Comparison of ENCODE assay signal across 16 cellular contexts in genomic region chr17:64229815-64230550, GRCh38. TPM values are rescaled to one million over a fixed set of nuclear protein-coding genes. Genes with fewer than 3 reads are reported as not detected.
DNase-seq lines count a peak whose midpoint lies in the region; ATAC-seq and TF ChIP-seq lines count a peak whose summit lies in the region.
"Had no signal": no experiment of that assay in that cellular context is flagged by ENCODE, and none has a peak within 500 bp of the region (broad histone marks: within the 10 kb centered on the region; RNA-seq: fewer than 3 reads in every experiment).

No MANE protein-coding gene starts in this region.

- TF ChIP-seq CTCF in mesothelial cell of epicardium (IDR thresholded peaks at IDR 0.05; ENCODE audit: unreplicated experiment) (no peak), thyroid gland (IDR thresholded peaks at IDR 0.05) (no peak)

- peaks cover 28 to 61% of the 10 kb centered on the region in 2 donors for H3K4me1 ChIP-seq in thyroid gland
- H3K4me1 ChIP-seq: BLaER1 treated with 17β-estradiol and CSF1 and Interleukin-3, amounts not matched to agents 10 nM and 100 nM had no signal

- no peaks in the 10 kb centered on the region for H3K36me3 ChIP-seq in SK-N-MC (ENCODE audit: insufficient read depth, low read length)
- H3K36me3 ChIP-seq in thyroid gland, result no peaks in the 10 kb centered on the region
- H3K36me3 ChIP-seq: cardiac muscle cell had no signal

- ATAC-seq in esophagus mucosa, result peak; percentile 5
- no peak for ATAC-seq in GM18867 (IDR thresholded peaks at IDR 0.05; ENCODE audit: unreplicated experiment)
- no peak for ATAC-seq in HG03521 (IDR thresholded peaks at IDR 0.05; ENCODE audit: unreplicated experiment)

- 82 to 85% methylated on average over 5 of the region's 5 CpGs for WGBS in thyroid gland, 2 donors

- H3K4me3 ChIP-seq in SK-N-MC (no peak overlapping the region), thyroid gland (replicated peaks in 1 of 3) (no peak overlapping the region)
- H3K4me3 ChIP-seq: BLaER1 treated with 17β-estradiol and CSF1 and Interleukin-3, amounts not matched to agents 10 nM and 100 nM; cardiac muscle cell had no signal

- H3K4me3 Mint-ChIP-seq in mesothelial cell of epicardium, result no peak overlapping the region
- H3K4me3 Mint-ChIP-seq: activated naive CD4-positive, alpha-beta T cell treated with anti-CD3 and anti-CD28 coated beads, Interleukin-2, amount 10 ng/mL, durations not matched to agents 7 days and 5 days had no signal

- no peak overlapping the region for H3K9ac ChIP-seq in SK-N-MC (ENCODE audit: insufficient read length)
- H3K9ac ChIP-seq: BLaER1 treated with 17β-estradiol and CSF1 and Interleukin-3, amounts not matched to agents 10 nM and 100 nM had no signal

- no peak for DNase-seq in SK-N-MC (ENCODE audit: low read depth, low spot score)
- DNase-seq in mesothelial cell of epicardium (ENCODE audit: low spot score in 2 of 2, unreplicated experiment in 2 of 2), result no peak
- no peak for DNase-seq in thyroid gland
- no peak for DNase-seq in stimulated activated CD4-positive, alpha-beta T cell treated with anti-CD3 and anti-CD28 coated beads, Interleukin-2, amount 100 ng/mL, for 24 hours
- no peak for DNase-seq in EL
- DNase-seq: activated naive CD4-positive, alpha-beta T cell treated with anti-CD3 and anti-CD28 coated beads, Interleukin-2, amount 10 ng/mL, durations not matched to agents 7 days and 5 days; DMS53; NCI-H2171; nucleus accumbens; stimulated activated CD4-positive, alpha-beta T cell treated with anti-CD3 and anti-CD28 coated beads, Interleukin-15, amount 100 ng/mL, for 24 hours had no signal

- H3K36me3 Mint-ChIP-seq in mesothelial cell of epicardium, result peaks cover 3% of the 10 kb centered on the region
- H3K36me3 Mint-ChIP-seq: activated naive CD4-positive, alpha-beta T cell treated with anti-CD3 and anti-CD28 coated beads, Interleukin-2, amount 10 ng/mL, durations not matched to agents 7 days and 5 days had no signal

- H3K27ac Mint-ChIP-seq in mesothelial cell of epicardium, result peak overlapping the region; percentile 87
- H3K27ac Mint-ChIP-seq: activated naive CD4-positive, alpha-beta T cell treated with anti-CD3 and anti-CD28 coated beads, Interleukin-2, amount 10 ng/mL, durations not matched to agents 7 days and 5 days had no signal

- intact Hi-C loops in thyroid gland (cut with DNase I), result no loop called here

- H3K4me1 Mint-ChIP-seq in mesothelial cell of epicardium, result peaks cover 28% of the 10 kb centered on the region
- H3K4me1 Mint-ChIP-seq: activated naive CD4-positive, alpha-beta T cell treated with anti-CD3 and anti-CD28 coated beads, Interleukin-2, amount 10 ng/mL, durations not matched to agents 7 days and 5 days had no signal

- no peaks in the 10 kb centered on the region for H3K27me3 Mint-ChIP-seq in mesothelial cell of epicardium (ENCODE audit: low read depth)
- H3K27me3 Mint-ChIP-seq: activated naive CD4-positive, alpha-beta T cell treated with anti-CD3 and anti-CD28 coated beads, Interleukin-2, amount 10 ng/mL, durations not matched to agents 7 days and 5 days had no signal

- no peaks in the 10 kb centered on the region for H3K9me3 ChIP-seq in SK-N-MC (ENCODE audit: low read depth, low read length)
- no peaks in the 10 kb centered on the region for H3K9me3 ChIP-seq in thyroid gland
- H3K9me3 ChIP-seq: BLaER1 treated with 17β-estradiol and CSF1 and Interleukin-3, amounts not matched to agents 10 nM and 100 nM had no signal

- no peaks in the 10 kb centered on the region for H3K9me3 Mint-ChIP-seq in mesothelial cell of epicardium
- H3K9me3 Mint-ChIP-seq: activated naive CD4-positive, alpha-beta T cell treated with anti-CD3 and anti-CD28 coated beads, Interleukin-2, amount 10 ng/mL, durations not matched to agents 7 days and 5 days had no signal

- TF ChIP-seq POLR2A in thyroid gland (IDR thresholded peaks at IDR 0.05), result no peak

- H3K27ac ChIP-seq in SK-N-MC, result peak overlapping the region; percentile 35; the same call in 1 of the 2 replicates
- peak overlapping the region; percentile 53 to 98 (median 97) for H3K27ac ChIP-seq in thyroid gland
- H3K27ac ChIP-seq: BLaER1 treated with 17β-estradiol and CSF1 and Interleukin-3, amounts not matched to agents 10 nM and 100 nM; cardiac muscle cell; VCaP had no signal

- H3K27me3 ChIP-seq in thyroid gland, result no peaks in the 10 kb centered on the region
- H3K27me3 ChIP-seq: BLaER1 treated with 17β-estradiol and CSF1 and Interleukin-3, amounts not matched to agents 10 nM and 100 nM; cardiac muscle cell had no signal

RNA-seq across cellular contexts. Expression of gene TEX2, which starts 33.1 kb away (rescaled TPM):
- total RNA-seq in esophagus mucosa, result 20.2 TPM
- total RNA-seq in mesothelial cell of epicardium, result 27.1 to 29.7 TPM (median 27.3 TPM) in 3 replicates
- total RNA-seq in thyroid gland, result 100 to 1,000 TPM in 1 of 4 donors, 10 to 100 TPM in 3; 63.9 to 101 (median 71.7) TPM
